ENCODE assay signal across 8 cellular contexts in genomic region chr20:44017905-44018683, GRCh38.
DNase-seq lines count a peak whose midpoint lies in the region; ATAC-seq and TF ChIP-seq lines count a peak whose summit lies in the region.

No MANE protein-coding gene starts in this region.

- H3K27ac ChIP-seq in RWPE1 (peak overlapping the region; percentile 40), heart left ventricle (peak overlapping the region in 1 of 12 donors; percentile 77), upper lobe of right lung (no peak overlapping the region), H9 (ENCODE audit: insufficient read length, low read depth, low read length) (no peak overlapping the region)

- H4K8ac ChIP-seq in H9 (replicated peaks; ENCODE audit: insufficient read length, low read depth, low read length), result no peak overlapping the region

- H3K18ac ChIP-seq in H9 (ENCODE audit: insufficient read length, low read depth, low read length), result no peak overlapping the region

- intact Hi-C loops in heart left ventricle (cut with DNase I), result no loop called here
- intact Hi-C loops in upper lobe of right lung (cut with DNase I), result no loop called here

- no peak overlapping the region for H2BK5ac ChIP-seq in H9 (ENCODE audit: insufficient read length, low read length)

- no peak overlapping the region for H3T11ph ChIP-seq in H9 (ENCODE audit: low read length)

- H4K20me1 ChIP-seq in H9 (ENCODE audit: control insufficient read depth, insufficient read depth, insufficient read length), result no peaks in the 10 kb centered on the region

- no peak overlapping the region for H2BK12ac ChIP-seq in H9 (ENCODE audit: insufficient read length, low read depth, low read length)

- DNase-seq in SIG-M5 treated with dmso at 0.1 percent for 504 hours (lab: John Stamatoyannopoulos, UW; ENCODE audit: unreplicated experiment) (peak; percentile 9), SIG-M5 (lab: John Stamatoyannopoulos, UW) (no peak), RWPE1 (ENCODE audit: low spot score) (peak; percentile 92), heart left ventricle (peak in 4 of 5 donors; percentile 25 to 63 (median 50)), upper lobe of right lung (peak; percentile 80), H9 (no peak)

- H3K9ac ChIP-seq in H9 (ENCODE audit: extremely low read depth, insufficient read length, low read length), result no peak overlapping the region

- no peak overlapping the region for H4K91ac ChIP-seq in H9 (ENCODE audit: insufficient read length, low read depth, low read length)

- H3K56ac ChIP-seq in H9 (ENCODE audit: insufficient read length, low read depth, low read length), result no peak overlapping the region

- peaks cover 2% of the 10 kb centered on the region; the same call in 1 of the 2 replicates for H3K27me3 Mint-ChIP-seq in H9 (ENCODE audit: low read depth)

- H2BK20ac ChIP-seq in H9 (ENCODE audit: low read depth, low read length, poor library complexity, severe bottlenecking), result no peak overlapping the region

- WGBS in heart left ventricle, 4 donors, result 18 to 32% (median 31%) methylated on average over 14 of the region's 14 CpGs
- WGBS in H9 (ENCODE audit: extremely low coverage, insufficient read length, low lambda C conversion rate), result no CpG with 5 or more reads among the region's 14 CpGs

- H2AFZ ChIP-seq in H9 (ENCODE audit: low read length), result no peak overlapping the region

- no peaks in the 10 kb centered on the region for H3K36me3 ChIP-seq in heart left ventricle
- no peaks in the 10 kb centered on the region for H3K36me3 ChIP-seq in upper lobe of right lung

- peaks cover 14 to 20% of the 10 kb centered on the region in 2 experiments for H3K4me1 Mint-ChIP-seq in H9

- TF ChIP-seq CTCF in RWPE1 (conservative IDR thresholded peaks at IDR 0.05; ENCODE audit: low read depth) (no peak), heart left ventricle (IDR thresholded peaks at IDR 0.05) (no peak), upper lobe of right lung (IDR thresholded peaks at IDR 0.05) (no peak), H9 (conservative IDR thresholded peaks at IDR 0.05) (no peak)

- H3K4me1 ChIP-seq in heart left ventricle (peaks cover 0 to 32% (median 4%) of the 10 kb centered on the region in 12 donors), upper lobe of right lung (peaks cover 31% of the 10 kb centered on the region), H9 (ENCODE audit: insufficient read depth, low read length) (no peaks in the 10 kb centered on the region)

- H3K27ac Mint-ChIP-seq in H9, result no peak overlapping the region

- H3K9me3 ChIP-seq in heart left ventricle, result no peaks in the 10 kb centered on the region
- no peaks in the 10 kb centered on the region for H3K9me3 ChIP-seq in upper lobe of right lung
- H3K9me3 ChIP-seq in H9 (ENCODE audit: control insufficient read depth, low read depth, low read length), result no peaks in the 10 kb centered on the region

- no peak overlapping the region for H3K23ac ChIP-seq in H9 (ENCODE audit: insufficient read length, low read depth, low read length)

- no peak overlapping the region for H2BK120ac ChIP-seq in H9 (ENCODE audit: low read depth, low read length, poor library complexity, severe bottlenecking)

- no peak for TF ChIP-seq POLR2A in heart left ventricle (IDR thresholded peaks at IDR 0.05)

- no peak overlapping the region for H2BK15ac ChIP-seq in H9 (ENCODE audit: low read depth, low read length)

- CTCF ChIA-PET in RWPE1 (lab: Yijun Ruan, JAX), result interaction anchor here (0.6 to 0.7 kb wide), 2 partner anchors 104 to 160 kb away, joined by 3 to 4 read pairs; no protein-coding TSS in a partner anchor

- no peak overlapping the region for H3K4ac ChIP-seq in H9 (ENCODE audit: low read depth, low read length)

- H3K36me3 Mint-ChIP-seq in H9 (ENCODE audit: insufficient read depth in 1 of 3, low read depth in 3 of 3), result no peaks in the 10 kb centered on the region

- no peaks in the 10 kb centered on the region for H3K23me2 ChIP-seq in H9 (ENCODE audit: insufficient read length, low read depth, low read length, poor library complexity, severe bottlenecking)

- no peak overlapping the region for H3K14ac ChIP-seq in H9 (ENCODE audit: insufficient read depth, low read length)

- H4K5ac ChIP-seq in H9 (ENCODE audit: insufficient read length, low read depth, low read length), result no peak overlapping the region

- ATAC-seq in heart left ventricle, result peak; percentile 66 to 78 (median 68)
- peak; percentile 87 for ATAC-seq in upper lobe of right lung
- no peak for ATAC-seq in HG03460 (IDR thresholded peaks at IDR 0.05; ENCODE audit: unreplicated experiment)
- no peak for ATAC-seq in HG03045 (IDR thresholded peaks at IDR 0.05; ENCODE audit: unreplicated experiment)

- H3K79me2 ChIP-seq in H9 (ENCODE audit: insufficient read depth, low read length), result no peaks in the 10 kb centered on the region

- no peak overlapping the region for H3K4me3 Mint-ChIP-seq in H9

- H3K9me3 Mint-ChIP-seq in H9, result no peaks in the 10 kb centered on the region

- no peak overlapping the region for H2AK5ac ChIP-seq in H9 (ENCODE audit: insufficient read length, low read length)

- H3K27me3 ChIP-seq in heart left ventricle (peaks cover 0 to 39% (median 5%) of the 10 kb centered on the region in 9 donors), upper lobe of right lung (no peaks in the 10 kb centered on the region), H9 (ENCODE audit: insufficient read depth, low read length) (no peaks in the 10 kb centered on the region)

- no peak overlapping the region for H3K4me3 ChIP-seq in heart left ventricle
- H3K4me3 ChIP-seq in upper lobe of right lung, result no peak overlapping the region

- H3K4me2 ChIP-seq in H9 (ENCODE audit: insufficient read depth, insufficient read length, low read length), result no peak overlapping the region

- POLR2A ChIA-PET in RWPE1 (lab: Yijun Ruan, JAX; ENCODE audit: low non-redundant PET), result interaction anchor here (0.6 kb wide), 1 partner anchor 73 kb away, joined by 3 read pairs; no protein-coding TSS in a partner anchor

- H3K79me1 ChIP-seq in H9 (ENCODE audit: insufficient read depth, low read depth, low read length, poor library complexity, severe bottlenecking), result no peaks in the 10 kb centered on the region

Comparison
In these comparisons a context has a peak if more than half of its experiments do, and no peak if none do; other contexts are left out.
1. DNase-seq: peak in SIG-M5 treated with dmso at 0.1 percent for 504 hours (single experiment), RWPE1 (single experiment), heart left ventricle (4 of 5) and upper lobe of right lung (single experiment); none in SIG-M5 (single experiment) and H9 (single experiment).
2. ATAC-seq: peak in heart left ventricle (4 of 4) and upper lobe of right lung (single experiment); none in HG03460 (single experiment) and HG03045 (single experiment).